In the genomic region with DNA sequence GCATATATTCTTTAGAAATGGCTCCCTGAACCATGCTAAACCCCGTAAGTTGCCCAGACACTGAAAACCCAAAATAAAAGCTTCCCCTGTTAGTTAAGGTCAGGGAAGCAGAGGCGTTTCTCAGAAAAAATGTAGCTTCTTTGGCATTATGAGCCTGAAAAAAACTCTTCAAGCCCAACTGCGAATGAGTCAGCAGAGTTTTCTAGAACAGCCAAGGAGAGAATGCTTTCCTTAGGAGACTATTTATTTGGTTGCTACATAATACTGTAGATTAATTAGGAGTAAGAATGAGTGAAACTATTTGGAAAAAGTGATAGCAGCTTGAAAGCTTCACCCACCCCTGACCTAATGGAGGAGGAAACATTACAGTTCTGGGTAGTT, we compare ENCODE assay signal across 13 cellular contexts. TPM values are rescaled to one million over a fixed set of nuclear protein-coding genes. Genes with fewer than 3 reads are reported as not detected.
A peak's percentile ranks its signal among the peaks of the same experiment; 100 is the strongest.
DNase-seq lines count a peak whose midpoint lies in the region; ATAC-seq, FAIRE-seq and TF ChIP-seq lines count a peak whose summit lies in the region.
"Had no signal": no experiment of that assay in that cellular context is flagged by ENCODE, and none has a peak within 500 bp of the region (broad histone marks: within the 10 kb centered on the region; RNA-seq: fewer than 3 reads in every experiment).

No MANE protein-coding gene starts in this region.

- BruUV-seq in A673 (replicated peaks; lab: Mats Ljungman, UMichigan) = no TSS peak

- H4K20me1 ChIP-seq in astrocyte (ENCODE audit: insufficient read depth, low read length) = no peaks in the 10 kb centered on the region

- H3K27me3 Mint-ChIP-seq in astrocyte (ENCODE audit: low read depth, unreplicated experiment) = no peaks in the 10 kb centered on the region
- H3K27me3 Mint-ChIP-seq: type B pancreatic cell had no signal

- FAIRE-seq in astrocyte (lab: Jason Lieb, UNC) = no peak

- H3K4me3 Mint-ChIP-seq in astrocyte (ENCODE audit: unreplicated experiment) = no peak overlapping the region
- H3K4me3 Mint-ChIP-seq: nephron progenitor cell, type B pancreatic cell had no signal

- no peaks in the 10 kb centered on the region for H3K79me2 ChIP-seq in astrocyte (ENCODE audit: insufficient read depth, low read length)

- DNase-seq in GM04504 (ENCODE audit: low read depth) = peak; percentile 77
- DNase-seq in astrocyte (ENCODE audit: low read depth) = peak; percentile 89
- no peak for DNase-seq in Right ventricle myocardium superior
- DNase-seq in substantia nigra (lab: John Stamatoyannopoulos, UW) = no peak
- DNase-seq in Ammon's horn (ENCODE audit: low spot score) = no peak
- DNase-seq in NCI-H510A (lab: John Stamatoyannopoulos, UW) = no peak
- DNase-seq in A673 (ENCODE audit: low spot score) = no peak
- DNase-seq: activated CD8-positive, alpha-beta memory T cell treated with anti-CD3 and anti-CD28 coated beads for 24 hours; anterior cingulate cortex; NCI-H510A treated with DMSO at 0.1 percent for 48 hours; nephron progenitor cell had no signal

- H3K9ac ChIP-seq in astrocyte (ENCODE audit: low read length) = peak overlapping the region; percentile 69
- H3K9ac ChIP-seq in skeletal muscle tissue (ENCODE audit: low read depth in 1 of 3, low read length in 3 of 3) = no peak overlapping the region

- H3K27ac Mint-ChIP-seq in astrocyte (ENCODE audit: unreplicated experiment) = peak overlapping the region; percentile 78
- H3K27ac Mint-ChIP-seq: nephron progenitor cell, type B pancreatic cell had no signal

- peaks cover 28% of the 10 kb centered on the region for H3K4me1 ChIP-seq in astrocyte (ENCODE audit: insufficient read depth, low read length)
- peaks cover 0 to 2% (median 2%) of the 10 kb centered on the region in 3 donors for H3K4me1 ChIP-seq in skeletal muscle tissue (ENCODE audit: control insufficient read depth in 3 of 3, insufficient read depth in 3 of 3, low read length in 3 of 3)
- peaks cover 16% of the 10 kb centered on the region for H3K4me1 ChIP-seq in A673 (ENCODE audit: insufficient read depth, low read length, poor library complexity, severe bottlenecking)

- H3K4me2 ChIP-seq in astrocyte (ENCODE audit: low read length) = peak overlapping the region; percentile 36

- POLR2A ChIA-PET in A673 (lab: Charles Lee; ENCODE audit: low non-redundant PET) = no interaction called here

- no peaks in the 10 kb centered on the region for H3K36me3 ChIP-seq in astrocyte (ENCODE audit: insufficient read depth, low read length)
- H3K36me3 ChIP-seq in skeletal muscle tissue (ENCODE audit: control insufficient read depth in 3 of 3, insufficient read depth in 3 of 3, low read length in 3 of 3) = no peaks in the 10 kb centered on the region
- H3K36me3 ChIP-seq in A673 (ENCODE audit: insufficient read depth, low read length, poor library complexity, severe bottlenecking) = no peaks in the 10 kb centered on the region

- H3K27ac ChIP-seq in astrocyte (ENCODE audit: low read depth, low read length) (peak overlapping the region; percentile 75), skeletal muscle tissue (ENCODE audit: low read depth, low read length) (peak overlapping the region; percentile 39), substantia nigra (ENCODE audit: low read depth, low read length, poor library complexity, severe bottlenecking) (no peak overlapping the region), A673 (ENCODE audit: low read depth, low read length, poor library complexity, severe bottlenecking) (no peak overlapping the region)

- H3K9me3 ChIP-seq in astrocyte (ENCODE audit: insufficient read depth, low read depth, low read length) = no peaks in the 10 kb centered on the region
- no peaks in the 10 kb centered on the region for H3K9me3 ChIP-seq in skeletal muscle tissue (ENCODE audit: control insufficient read depth in 3 of 3, low read length in 3 of 3)
- no peaks in the 10 kb centered on the region for H3K9me3 ChIP-seq in A673 (ENCODE audit: low read depth, low read length, poor library complexity, severe bottlenecking)

- no peak for TF ChIP-seq CTCF in astrocyte (IDR thresholded peaks at IDR 0.05; ENCODE audit: insufficient read depth, low read depth, low read length)
- TF ChIP-seq CTCF in A673 (conservative IDR thresholded peaks at IDR 0.05; ENCODE audit: low read depth, low read length) = no peak

- no peaks in the 10 kb centered on the region for H3K9me3 Mint-ChIP-seq in astrocyte (ENCODE audit: unreplicated experiment)
- H3K9me3 Mint-ChIP-seq: type B pancreatic cell had no signal

- H2AFZ ChIP-seq in astrocyte (ENCODE audit: low read depth, low read length) = no peak overlapping the region

- peaks cover 35% of the 10 kb centered on the region for H3K4me1 Mint-ChIP-seq in astrocyte (ENCODE audit: low read depth, unreplicated experiment)

- no peaks in the 10 kb centered on the region for H3K36me3 Mint-ChIP-seq in astrocyte (ENCODE audit: low read depth, unreplicated experiment)
- H3K36me3 Mint-ChIP-seq: type B pancreatic cell had no signal

- H3K4me3 ChIP-seq in astrocyte (ENCODE audit: insufficient read depth, low read depth, low read length) (no peak overlapping the region), skeletal muscle tissue (ENCODE audit: low read length in 3 of 3) (no peak overlapping the region), A673 (ENCODE audit: low read depth, low read length, poor library complexity, severe bottlenecking) (no peak overlapping the region)

- CTCF ChIA-PET in A673 (lab: Charles Lee) = no interaction called here

- ATAC-seq in Right ventricle myocardium superior (ENCODE audit: poor library complexity) = peak; percentile 38

- intact Hi-C loops in Right ventricle myocardium superior (cut with DNase I) (no loop called here), A673 (cut with micrococcal nuclease; ENCODE audit: unreplicated experiment) (no loop called here)

- H3K27me3 ChIP-seq in astrocyte (ENCODE audit: insufficient read depth, low read length) = no peaks in the 10 kb centered on the region
- H3K27me3 ChIP-seq in skeletal muscle tissue (ENCODE audit: control insufficient read depth in 3 of 3, insufficient read depth in 3 of 3, low read length in 3 of 3) = no peaks in the 10 kb centered on the region
- H3K27me3 ChIP-seq in A673 (replicated peaks; ENCODE audit: insufficient read depth, low read depth, low read length, poor library complexity) = peaks cover 30% of the 10 kb centered on the region

RNA-seq across cellular contexts. Expression of a gene that starts 53.9 kb away (rescaled TPM):
- total RNA-seq in astrocyte (not detected in 2 replicates), Right ventricle myocardium superior (not detected), skeletal muscle tissue (not detected), A673 (2021) (not detected in 2 replicates)

Comparison
In these comparisons a context has a peak if more than half of its experiments do, and no peak if none do; other contexts are left out.
1. DNase-seq: peak in GM04504 (single experiment) and astrocyte (single experiment); none in Right ventricle myocardium superior (single experiment), substantia nigra (0 of 49), Ammon's horn (single experiment), NCI-H510A (single experiment) and A673 (single experiment).
2. H3K27ac ChIP-seq: peak in astrocyte (single experiment) and skeletal muscle tissue (single experiment); none in substantia nigra (single experiment) and A673 (single experiment).